ENCODE assay signal across 9 cellular contexts in the genomic region with DNA sequence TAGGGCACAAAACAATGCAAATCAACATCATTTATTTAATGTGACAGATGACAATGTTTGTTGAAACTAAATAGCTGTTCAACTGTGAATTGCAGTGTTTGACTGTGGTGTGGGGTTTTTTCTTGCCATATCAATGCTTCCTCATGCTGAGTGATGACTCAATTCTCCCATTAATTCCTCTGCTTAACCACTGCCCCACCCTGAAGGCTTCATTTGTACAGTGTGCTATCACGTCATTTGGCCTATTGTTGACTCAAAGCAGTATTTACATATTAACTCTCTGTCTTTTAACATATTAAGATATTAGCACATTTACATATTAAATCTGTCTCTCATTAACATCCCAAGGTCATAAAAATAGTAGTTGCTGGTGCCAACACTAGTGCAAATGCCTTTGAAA.
DNase-seq lines count a peak whose midpoint lies in the region; ATAC-seq, FAIRE-seq and TF ChIP-seq lines count a peak whose summit lies in the region.
"Had no signal": no experiment of that assay in that cellular context is flagged by ENCODE, and none has a peak within 500 bp of the region (broad histone marks: within the 10 kb centered on the region; RNA-seq: fewer than 3 reads in every experiment).

No MANE protein-coding gene starts in this region.

- no peak overlapping the region for H3K9ac ChIP-seq in kidney (ENCODE audit: low read length in 2 of 2)

- POLR2A ChIA-PET in naive thymus-derived CD4-positive, alpha-beta T cell (lab: Charles Lee) = no interaction called here

- TF ChIP-seq EP300 in gastroesophageal sphincter (IDR thresholded peaks at IDR 0.05) = no peak

- H3K27ac Mint-ChIP-seq in naive thymus-derived CD4-positive, alpha-beta T cell = peak overlapping the region in 1 of 9 donors; percentile 39

- peaks cover 13 to 32% (median 17%) of the 10 kb centered on the region in 5 donors for H3K27me3 Mint-ChIP-seq in naive thymus-derived CD4-positive, alpha-beta T cell

- H3K36me3 ChIP-seq in naive thymus-derived CD4-positive, alpha-beta T cell (ENCODE audit: control insufficient read depth in 2 of 3, insufficient read depth in 3 of 3, low read length in 3 of 3) = no peaks in the 10 kb centered on the region
- H3K36me3 ChIP-seq in gastroesophageal sphincter (no peaks in the 10 kb centered on the region), kidney (ENCODE audit: control insufficient read depth in 1 of 2, insufficient read depth in 2 of 2, low read length in 2 of 2) (no peaks in the 10 kb centered on the region)

- H3K4me3 ChIP-seq in naive thymus-derived CD4-positive, alpha-beta T cell (ENCODE audit: low read length) = no peak overlapping the region
- H3K4me3 ChIP-seq in gastroesophageal sphincter (no peak overlapping the region), kidney (ENCODE audit: low read length in 2 of 2) (no peak overlapping the region)

- H3K9me3 Mint-ChIP-seq in naive thymus-derived CD4-positive, alpha-beta T cell = peaks cover 11 to 72% (median 28%) of the 10 kb centered on the region in 11 donors

- H3K4me1 ChIP-seq in naive thymus-derived CD4-positive, alpha-beta T cell (ENCODE audit: control insufficient read depth in 2 of 2, insufficient read depth in 2 of 2, low read length in 2 of 2) = no peaks in the 10 kb centered on the region
- no peaks in the 10 kb centered on the region for H3K4me1 ChIP-seq in gastroesophageal sphincter
- no peaks in the 10 kb centered on the region for H3K4me1 ChIP-seq in kidney (ENCODE audit: control insufficient read depth in 1 of 2, insufficient read depth in 1 of 2, low read depth in 1 of 2, low read length in 2 of 2)

- TF ChIP-seq CTCF in gastroesophageal sphincter (IDR thresholded peaks at IDR 0.05) (no peak), kidney (IDR thresholded peaks at IDR 0.05; ENCODE audit: borderline replicate concordance, extremely low read depth, insufficient read depth) (no peak)

- peaks cover 0 to 17% (median 0%) of the 10 kb centered on the region in 7 donors for H3K4me1 Mint-ChIP-seq in naive thymus-derived CD4-positive, alpha-beta T cell

- intact Hi-C loops in naive thymus-derived CD4-positive, alpha-beta T cell (cut with micrococcal nuclease) = loop anchor here in 1 of 2 donors (1.0 kb wide), 1 partner anchor 39 kb away; no protein-coding TSS in a partner anchor
- intact Hi-C loops in kidney (cut with DNase I) = no loop called here

- H3K36me3 Mint-ChIP-seq in naive thymus-derived CD4-positive, alpha-beta T cell = peaks cover 0 to 23% (median 3%) of the 10 kb centered on the region in 5 donors

- H3K27ac ChIP-seq in naive thymus-derived CD4-positive, alpha-beta T cell (ENCODE audit: low read depth, low read length) = no peak overlapping the region
- no peak overlapping the region for H3K27ac ChIP-seq in gastroesophageal sphincter
- H3K27ac ChIP-seq in kidney (ENCODE audit: low read depth in 2 of 2, low read length in 2 of 2) = no peak overlapping the region

- no peak for TF ChIP-seq POLR2A in gastroesophageal sphincter (IDR thresholded peaks at IDR 0.05)

- DNase-seq in DMS53 (lab: John Stamatoyannopoulos, UW) (peak; percentile 65), DMS53 treated with DMSO at 0.1 percent for 48 hours (lab: John Stamatoyannopoulos, UW; ENCODE audit: unreplicated experiment) (no peak), RKO (ENCODE audit: low spot score) (peak; percentile 56), kidney (no peak), NCI-H1436 treated with DMSO at 0.1 percent for 48 hours (lab: John Stamatoyannopoulos, UW) (no peak)
- DNase-seq in naive thymus-derived CD4-positive, alpha-beta T cell = peak in 1 of 9 donors; percentile 25

- no peaks in the 10 kb centered on the region for H3K9me3 ChIP-seq in naive thymus-derived CD4-positive, alpha-beta T cell (ENCODE audit: control insufficient read depth in 2 of 3, low read length in 3 of 3)
- H3K9me3 ChIP-seq in gastroesophageal sphincter (peaks cover 0 to 33% (median 0%) of the 10 kb centered on the region in 3 donors), kidney (ENCODE audit: control insufficient read depth in 1 of 2, low read length in 2 of 2) (peaks cover 0 to 4% of the 10 kb centered on the region in 2 donors)

- ATAC-seq in HG02970 (IDR thresholded peaks at IDR 0.05; ENCODE audit: low FRiP score, unreplicated experiment) (peak; percentile 60), gastroesophageal sphincter (no peak)
- ATAC-seq in naive thymus-derived CD4-positive, alpha-beta T cell = peak; percentile 60

- CTCF ChIA-PET in naive thymus-derived CD4-positive, alpha-beta T cell (lab: Charles Lee) = no interaction called here

- no peak overlapping the region for H3K4me3 Mint-ChIP-seq in naive thymus-derived CD4-positive, alpha-beta T cell

- WGBS in gastroesophageal sphincter (ENCODE audit: low coverage in 1 of 2), 2 donors = 25 to 46% methylated on average over 1 of the region's 1 CpG

- no peak for FAIRE-seq in kidney (lab: Jason Lieb, UNC)
- FAIRE-seq: A204.1 had no signal

- H3K27me3 ChIP-seq in naive thymus-derived CD4-positive, alpha-beta T cell (ENCODE audit: control insufficient read depth in 2 of 2, insufficient read depth in 2 of 2, low read length in 2 of 2) = no peaks in the 10 kb centered on the region
- no peaks in the 10 kb centered on the region for H3K27me3 ChIP-seq in gastroesophageal sphincter

Comparison
In these comparisons a context has a peak if more than half of its experiments do, and no peak if none do; other contexts are left out.
1. DNase-seq: peak in DMS53 (single experiment) and RKO (single experiment); none in DMS53 treated with DMSO at 0.1 percent for 48 hours (single experiment), kidney (single experiment) and NCI-H1436 treated with DMSO at 0.1 percent for 48 hours (single experiment).